In genomic region chr2:168346725-168347477, GRCh38 we compare ENCODE assay signal across 8 cellular contexts.
A peak's percentile ranks its signal among the peaks of the same experiment; 100 is the strongest.
DNase-seq lines count a peak whose midpoint lies in the region; ATAC-seq lines count a peak whose summit lies in the region.

No MANE protein-coding gene starts in this region.

- peak overlapping the region; percentile 20 for H3K4me3 ChIP-seq in ectodermal cell (ENCODE audit: insufficient read depth, low read depth, low read length)

- no peaks in the 10 kb centered on the region for H3K27me3 ChIP-seq in ectodermal cell (ENCODE audit: control insufficient read depth, insufficient read depth, low read length, poor library complexity, severe bottlenecking)

- no peak overlapping the region for H3K27ac ChIP-seq in ectodermal cell (ENCODE audit: insufficient read depth, low read depth, low read length, poor library complexity, severe bottlenecking)

- 28 to 32% methylated on average over 12 to 13 of the region's 13 CpGs for WGBS in ectodermal cell, 2 experiments

- peaks cover 11% of the 10 kb centered on the region for H3K4me1 ChIP-seq in ectodermal cell (ENCODE audit: control insufficient read depth, insufficient read depth, low read length)

- peak; percentile 60 for ATAC-seq in GM18519 (IDR thresholded peaks at IDR 0.05; ENCODE audit: low FRiP score, unreplicated experiment)
- peak; percentile 60 for ATAC-seq in HG03108 (IDR thresholded peaks at IDR 0.05; ENCODE audit: unreplicated experiment)

- H3K36me3 ChIP-seq in ectodermal cell (ENCODE audit: control insufficient read depth, insufficient read depth, low read length), result no peaks in the 10 kb centered on the region

- H3K9me3 ChIP-seq in ectodermal cell (ENCODE audit: control insufficient read depth, low read length), result no peaks in the 10 kb centered on the region

- in situ Hi-C loops in ACHN (cut with HindIII; ENCODE audit: low pct_ligation_motif_present, low pct_unique_long_range_greater_than_20kb, low sequenced_read_pairs), result no loop called here

- DNase-seq in ACHN, result peak; percentile 70
- DNase-seq in NCI-H446 (lab: John Stamatoyannopoulos, UW), result peak; percentile 56 to 76
- DNase-seq in activated CD4-positive, alpha-beta T cell treated with anti-CD3 and anti-CD28 coated beads, Interleukin-2, amount 50 U/mL, for 4 hours, result peak; percentile 49 to 61
- DNase-seq in medulla oblongata (ENCODE audit: extremely low spot score), result peak; percentile 89
- DNase-seq in stimulated activated CD4-positive, alpha-beta T cell treated with anti-CD3 and anti-CD28 coated beads, TNF-alpha, amount 100 ng/mL, for 48 hours (ENCODE audit: low read depth in 3 of 3), result peak; percentile 27 to 40 (median 39)

Comparison
In these comparisons a context has a peak if more than half of its experiments do, and no peak if none do; other contexts are left out.
1. DNase-seq: peak in every context shown above with its lines; median percentile 89 in medulla oblongata; 70 in ACHN; 66 in NCI-H446; 55 in activated CD4-positive, alpha-beta T cell treated with anti-CD3 and anti-CD28 coated beads, Interleukin-2, amount 50 U/mL, for 4 hours; 39 in stimulated activated CD4-positive, alpha-beta T cell treated with anti-CD3 and anti-CD28 coated beads, TNF-alpha, amount 100 ng/mL, for 48 hours.